In the genomic region with DNA sequence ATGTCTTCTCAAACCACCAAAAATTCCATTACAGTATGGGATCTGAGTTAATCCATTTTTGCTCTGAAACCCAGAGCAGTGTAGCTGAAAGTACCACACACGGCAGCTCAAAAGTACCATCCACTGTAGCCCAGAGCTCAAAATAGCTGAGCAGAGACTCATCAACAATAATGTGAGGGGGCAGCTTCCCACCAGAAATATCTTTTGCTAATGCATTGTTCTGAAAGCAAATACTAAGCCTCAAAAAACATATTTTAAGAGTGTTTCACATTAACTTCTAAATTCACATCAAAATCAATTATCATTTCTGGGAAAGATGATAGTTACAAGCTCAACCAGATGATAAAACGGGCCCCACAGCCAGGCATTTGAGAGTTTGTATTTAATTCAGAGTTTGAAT, we compare ENCODE assay signal across 19 cellular contexts.
DNase-seq lines count a peak whose midpoint lies in the region; ATAC-seq and TF ChIP-seq lines count a peak whose summit lies in the region.
"Had no signal": no experiment of that assay in that cellular context is flagged by ENCODE, and none has a peak within 500 bp of the region (broad histone marks: within the 10 kb centered on the region; RNA-seq: fewer than 3 reads in every experiment).

No MANE protein-coding gene starts in this region.

- no peak for TF ChIP-seq CTCF in HFFc6 (IDR thresholded peaks at IDR 0.05)
- no peak for TF ChIP-seq CTCF in brain microvascular endothelial cell (IDR thresholded peaks at IDR 0.05; ENCODE audit: low read depth, low read length, missing control alignments)
- no peak for TF ChIP-seq CTCF in osteocyte (IDR thresholded peaks at IDR 0.05)
- no peak for TF ChIP-seq CTCF in Calu3 (IDR thresholded peaks at IDR 0.05; ENCODE audit: unreplicated experiment)

- no peak for ATAC-seq in GM19324 (IDR thresholded peaks at IDR 0.05; ENCODE audit: low FRiP score, unreplicated experiment)
- ATAC-seq: HepG2 had no signal

- no peaks in the 10 kb centered on the region for H3K9me3 Mint-ChIP-seq in HFFc6
- no peaks in the 10 kb centered on the region for H3K9me3 Mint-ChIP-seq in osteocyte (ENCODE audit: unreplicated experiment)
- H3K9me3 Mint-ChIP-seq in Calu3 (ENCODE audit: low read depth, unreplicated experiment) = no peaks in the 10 kb centered on the region

- H3K4me3 Mint-ChIP-seq in HFFc6 = no peak overlapping the region
- H3K4me3 Mint-ChIP-seq in osteocyte (ENCODE audit: unreplicated experiment) = no peak overlapping the region
- H3K4me3 Mint-ChIP-seq in Calu3 (ENCODE audit: low read depth, unreplicated experiment) = no peak overlapping the region
- H3K4me3 Mint-ChIP-seq: CD4-positive, alpha-beta memory T cell had no signal

- H3K27ac ChIP-seq in brain microvascular endothelial cell = no peak overlapping the region
- H3K27ac ChIP-seq: KMS-11 had no signal

- H3K4me3 ChIP-seq in brain microvascular endothelial cell (ENCODE audit: low read depth, low read length) = no peak overlapping the region

- BruUV-seq in Calu3 (replicated peaks; lab: Mats Ljungman, UMichigan) = no TSS peak

- H3K4me1 Mint-ChIP-seq in HFFc6 (ENCODE audit: low read depth) (peaks cover 18% of the 10 kb centered on the region), osteocyte (ENCODE audit: unreplicated experiment) (peaks cover 28% of the 10 kb centered on the region), Calu3 (ENCODE audit: low read depth, unreplicated experiment) (no peaks in the 10 kb centered on the region)
- H3K4me1 Mint-ChIP-seq: CD4-positive, alpha-beta memory T cell had no signal

- no peaks in the 10 kb centered on the region for H3K27me3 ChIP-seq in brain microvascular endothelial cell (replicated peaks)
- H3K27me3 ChIP-seq: BE2C had no signal

- H3K36me3 Mint-ChIP-seq in HFFc6 (ENCODE audit: low read depth) (no peaks in the 10 kb centered on the region), osteocyte (ENCODE audit: unreplicated experiment) (peaks cover 2% of the 10 kb centered on the region), Calu3 (ENCODE audit: insufficient read depth, unreplicated experiment) (peaks cover 5% of the 10 kb centered on the region)
- H3K36me3 Mint-ChIP-seq: CD4-positive, alpha-beta memory T cell had no signal

- CTCF ChIA-PET in Calu3 (lab: Charles Lee) = no interaction called here

- no peaks in the 10 kb centered on the region; the same call in 1 of the 2 replicates for H3K27me3 Mint-ChIP-seq in HFFc6 (ENCODE audit: insufficient read depth)
- no peaks in the 10 kb centered on the region for H3K27me3 Mint-ChIP-seq in osteocyte (ENCODE audit: unreplicated experiment)
- no peaks in the 10 kb centered on the region for H3K27me3 Mint-ChIP-seq in Calu3 (ENCODE audit: unreplicated experiment)

- no peaks in the 10 kb centered on the region for H3K36me3 ChIP-seq in brain microvascular endothelial cell (replicated peaks)
- H3K36me3 ChIP-seq: BE2C had no signal

- in situ Hi-C loops in brain microvascular endothelial cell (cut with HindIII; ENCODE audit: low pct_ligation_motif_present, low sequenced_read_pairs) = no loop called here

- H3K27ac Mint-ChIP-seq in HFFc6 (no peak overlapping the region), osteocyte (ENCODE audit: unreplicated experiment) (peak overlapping the region; percentile 67), Calu3 (ENCODE audit: unreplicated experiment) (no peak overlapping the region)
- H3K27ac Mint-ChIP-seq: CD4-positive, alpha-beta memory T cell had no signal

- DNase-seq in Ammon's horn (ENCODE audit: low spot score) (peak; percentile 52), HFFc6 (peak; percentile 41), brain microvascular endothelial cell (peak; percentile 21), osteocyte (ENCODE audit: extremely low spot score, unreplicated experiment) (no peak), Calu3 (no peak), NCI-H1417 treated with DMSO at 0.1 percent for 48 hours (lab: John Stamatoyannopoulos, UW) (no peak)
- DNase-seq: BE2C; CD4-positive, alpha-beta memory T cell; DMS79 treated with DMSO at 0.1 percent for 48 hours; GF-D8; NCI-H1436 treated with DMSO at 0.1 percent for 48 hours; NCI-H2081; NCI-H748 treated with DMSO at 0.1 percent for 48 hours; OCI-M1; RPMI8226; SIG-M5 had no signal

- intact Hi-C loops in Calu3 (cut with micrococcal nuclease; ENCODE audit: unreplicated experiment) = no loop called here

Comparison
In these comparisons a context has a peak if more than half of its experiments do, and no peak if none do; other contexts are left out.
1. DNase-seq: peak in Ammon's horn (single experiment), HFFc6 (single experiment) and brain microvascular endothelial cell (single experiment); none in osteocyte (single experiment), Calu3 (single experiment) and NCI-H1417 treated with DMSO at 0.1 percent for 48 hours (single experiment).